In the genomic region with DNA sequence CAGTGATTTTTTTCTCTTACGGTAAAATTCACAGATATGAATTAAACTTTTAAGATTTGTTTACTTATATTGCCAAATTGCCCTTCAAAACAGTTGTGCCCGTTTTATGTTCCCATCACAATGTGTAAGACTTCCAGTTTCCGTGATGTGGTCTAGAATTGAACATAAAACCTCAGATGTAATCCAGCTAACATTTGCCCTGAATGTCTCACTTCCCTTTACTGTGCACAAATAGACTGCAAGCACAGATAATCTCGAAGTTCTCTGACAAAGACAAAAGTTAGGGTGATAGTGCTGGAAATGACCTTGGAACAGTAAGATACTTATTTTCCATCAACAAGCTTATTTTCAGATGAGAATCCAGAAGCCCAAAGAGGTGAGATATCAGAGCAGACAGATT, we compare ENCODE assay signal across 1 cellular context.
TF ChIP-seq lines count a peak whose summit lies in the region.

No MANE protein-coding gene starts in this region.

TF ChIP-seq in HepG2, 621 proteins besides CTCF, POLR2A, EP300 and RAD21 (continued from another document):
- TF ChIP-seq, protein P1, sequence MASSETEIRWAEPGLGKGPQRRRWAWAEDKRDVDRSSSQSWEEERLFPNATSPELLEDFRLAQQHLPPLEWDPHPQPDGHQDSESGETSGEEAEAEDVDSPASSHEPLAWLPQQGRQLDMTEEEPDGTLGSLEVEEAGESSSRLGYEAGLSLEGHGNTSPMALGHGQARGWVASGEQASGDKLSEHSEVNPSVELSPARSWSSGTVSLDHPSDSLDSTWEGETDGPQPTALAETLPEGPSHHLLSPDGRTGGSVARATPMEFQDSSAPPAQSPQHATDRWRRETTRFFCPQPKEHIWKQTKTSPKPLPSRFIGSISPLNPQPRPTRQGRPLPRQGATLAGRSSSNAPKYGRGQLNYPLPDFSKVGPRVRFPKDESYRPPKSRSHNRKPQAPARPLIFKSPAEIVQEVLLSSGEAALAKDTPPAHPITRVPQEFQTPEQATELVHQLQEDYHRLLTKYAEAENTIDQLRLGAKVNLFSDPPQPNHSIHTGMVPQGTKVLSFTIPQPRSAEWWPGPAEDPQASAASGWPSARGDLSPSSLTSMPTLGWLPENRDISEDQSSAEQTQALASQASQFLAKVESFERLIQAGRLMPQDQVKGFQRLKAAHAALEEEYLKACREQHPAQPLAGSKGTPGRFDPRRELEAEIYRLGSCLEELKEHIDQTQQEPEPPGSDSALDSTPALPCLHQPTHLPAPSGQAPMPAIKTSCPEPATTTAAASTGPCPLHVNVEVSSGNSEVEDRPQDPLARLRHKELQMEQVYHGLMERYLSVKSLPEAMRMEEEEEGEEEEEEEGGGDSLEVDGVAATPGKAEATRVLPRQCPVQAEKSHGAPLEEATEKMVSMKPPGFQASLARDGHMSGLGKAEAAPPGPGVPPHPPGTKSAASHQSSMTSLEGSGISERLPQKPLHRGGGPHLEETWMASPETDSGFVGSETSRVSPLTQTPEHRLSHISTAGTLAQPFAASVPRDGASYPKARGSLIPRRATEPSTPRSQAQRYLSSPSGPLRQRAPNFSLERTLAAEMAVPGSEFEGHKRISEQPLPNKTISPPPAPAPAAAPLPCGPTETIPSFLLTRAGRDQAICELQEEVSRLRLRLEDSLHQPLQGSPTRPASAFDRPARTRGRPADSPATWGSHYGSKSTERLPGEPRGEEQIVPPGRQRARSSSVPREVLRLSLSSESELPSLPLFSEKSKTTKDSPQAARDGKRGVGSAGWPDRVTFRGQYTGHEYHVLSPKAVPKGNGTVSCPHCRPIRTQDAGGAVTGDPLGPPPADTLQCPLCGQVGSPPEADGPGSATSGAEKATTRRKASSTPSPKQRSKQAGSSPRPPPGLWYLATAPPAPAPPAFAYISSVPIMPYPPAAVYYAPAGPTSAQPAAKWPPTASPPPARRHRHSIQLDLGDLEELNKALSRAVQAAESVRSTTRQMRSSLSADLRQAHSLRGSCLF (CRISPR knock-in tag; IDR thresholded peaks at IDR 0.05; ENCODE audit: borderline replicate concordance): no peak
- no peak for TF ChIP-seq KDM3A (CRISPR knock-in tag; IDR thresholded peaks at IDR 0.05; ENCODE audit: low read depth)
- TF ChIP-seq BORCS8-MEF2B (CRISPR knock-in tag; IDR thresholded peaks at IDR 0.05): no peak
